1 cellular context compared by ENCODE assay signal in the genomic region with DNA sequence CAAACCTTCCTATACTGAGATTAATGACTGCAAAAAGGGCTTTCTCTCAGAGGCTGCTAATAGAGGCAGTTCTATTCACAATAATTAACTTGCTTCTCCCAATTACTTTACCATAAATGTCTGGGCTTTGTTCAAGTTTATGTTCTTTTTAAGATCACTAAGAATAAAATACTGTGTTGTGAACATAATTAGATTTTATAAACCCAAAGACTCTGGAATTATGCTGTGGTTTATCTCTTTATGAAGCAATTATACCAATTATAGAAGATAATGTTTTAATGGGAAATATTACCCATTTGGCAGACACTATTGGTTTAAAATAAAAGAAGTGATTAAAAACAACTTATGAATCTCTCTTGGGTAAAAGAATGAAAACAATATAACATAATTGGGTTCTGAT.
TF ChIP-seq lines count a peak whose summit lies in the region.

No MANE protein-coding gene starts in this region.

TF ChIP-seq in GM23338, 12 proteins besides CTCF, POLR2A, EP300 and RAD21 (continued from another document):
- TF ChIP-seq, protein P1, sequence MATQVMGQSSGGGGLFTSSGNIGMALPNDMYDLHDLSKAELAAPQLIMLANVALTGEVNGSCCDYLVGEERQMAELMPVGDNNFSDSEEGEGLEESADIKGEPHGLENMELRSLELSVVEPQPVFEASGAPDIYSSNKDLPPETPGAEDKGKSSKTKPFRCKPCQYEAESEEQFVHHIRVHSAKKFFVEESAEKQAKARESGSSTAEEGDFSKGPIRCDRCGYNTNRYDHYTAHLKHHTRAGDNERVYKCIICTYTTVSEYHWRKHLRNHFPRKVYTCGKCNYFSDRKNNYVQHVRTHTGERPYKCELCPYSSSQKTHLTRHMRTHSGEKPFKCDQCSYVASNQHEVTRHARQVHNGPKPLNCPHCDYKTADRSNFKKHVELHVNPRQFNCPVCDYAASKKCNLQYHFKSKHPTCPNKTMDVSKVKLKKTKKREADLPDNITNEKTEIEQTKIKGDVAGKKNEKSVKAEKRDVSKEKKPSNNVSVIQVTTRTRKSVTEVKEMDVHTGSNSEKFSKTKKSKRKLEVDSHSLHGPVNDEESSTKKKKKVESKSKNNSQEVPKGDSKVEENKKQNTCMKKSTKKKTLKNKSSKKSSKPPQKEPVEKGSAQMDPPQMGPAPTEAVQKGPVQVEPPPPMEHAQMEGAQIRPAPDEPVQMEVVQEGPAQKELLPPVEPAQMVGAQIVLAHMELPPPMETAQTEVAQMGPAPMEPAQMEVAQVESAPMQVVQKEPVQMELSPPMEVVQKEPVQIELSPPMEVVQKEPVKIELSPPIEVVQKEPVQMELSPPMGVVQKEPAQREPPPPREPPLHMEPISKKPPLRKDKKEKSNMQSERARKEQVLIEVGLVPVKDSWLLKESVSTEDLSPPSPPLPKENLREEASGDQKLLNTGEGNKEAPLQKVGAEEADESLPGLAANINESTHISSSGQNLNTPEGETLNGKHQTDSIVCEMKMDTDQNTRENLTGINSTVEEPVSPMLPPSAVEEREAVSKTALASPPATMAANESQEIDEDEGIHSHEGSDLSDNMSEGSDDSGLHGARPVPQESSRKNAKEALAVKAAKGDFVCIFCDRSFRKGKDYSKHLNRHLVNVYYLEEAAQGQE (IDR thresholded peaks at IDR 0.05; ENCODE audit: unreplicated experiment), result no peak
- TF ChIP-seq NANOG (IDR thresholded peaks at IDR 0.05; ENCODE audit: borderline replicate concordance), result no peak
